In genomic region chr2:182666674-182667320, GRCh38 we compare ENCODE assay signal across 8 cellular contexts. TPM values are rescaled to one million over a fixed set of nuclear protein-coding genes. Genes with fewer than 3 reads are reported as not detected.
DNase-seq lines count a peak whose midpoint lies in the region; ATAC-seq and TF ChIP-seq lines count a peak whose summit lies in the region.

No MANE protein-coding gene starts in this region.

- no peaks in the 10 kb centered on the region for H3K4me1 ChIP-seq in OCI-LY7 (ENCODE audit: insufficient read depth, low read length, poor library complexity, severe bottlenecking)
- no peaks in the 10 kb centered on the region for H3K4me1 ChIP-seq in esophagus squamous epithelium
- H3K4me1 ChIP-seq in tibial artery = no peaks in the 10 kb centered on the region

- no peak overlapping the region for H2AFZ ChIP-seq in OCI-LY7 (ENCODE audit: low read length)

- H3K9me3 ChIP-seq in OCI-LY7 (ENCODE audit: low read length) (no peaks in the 10 kb centered on the region), esophagus squamous epithelium (no peaks in the 10 kb centered on the region), tibial artery (no peaks in the 10 kb centered on the region)

- H4K20me1 ChIP-seq in OCI-LY7 (ENCODE audit: insufficient read depth, low read length) = no peaks in the 10 kb centered on the region

- intact Hi-C loops in OCI-LY7 (cut with micrococcal nuclease; ENCODE audit: unreplicated experiment) (loop anchor here (2.0 to 5.0 kb wide), 2 partner anchors 51 to 314 kb away; partner anchors contain the start of gene DNAJC10), esophagus squamous epithelium (cut with DNase I) (no loop called here), tibial artery (cut with DNase I; ENCODE audit: low total_unique reads) (no loop called here)

- CTCF ChIA-PET in OCI-LY7 (lab: Charles Lee; ENCODE audit: unreplicated experiment) = interaction anchor here (1.0 kb wide), 1 partner anchor 15 kb away, joined by 3 read pairs; no protein-coding TSS in a partner anchor

- H3K36me3 ChIP-seq in OCI-LY7 (ENCODE audit: insufficient read depth, low read length) (no peaks in the 10 kb centered on the region), esophagus squamous epithelium (no peaks in the 10 kb centered on the region), tibial artery (no peaks in the 10 kb centered on the region)

- H3K27ac ChIP-seq in OCI-LY7 (ENCODE audit: low read depth, low read length, poor library complexity, severe bottlenecking) (no peak overlapping the region), esophagus squamous epithelium (no peak overlapping the region), tibial artery (no peak overlapping the region)

- no peak overlapping the region for H3K4me3 ChIP-seq in OCI-LY7 (ENCODE audit: low read depth, low read length, poor library complexity, severe bottlenecking)
- no peak overlapping the region for H3K4me3 ChIP-seq in esophagus squamous epithelium
- no peak overlapping the region for H3K4me3 ChIP-seq in tibial artery

- no peak overlapping the region for H3K4me2 ChIP-seq in OCI-LY7 (ENCODE audit: low read length)

- no peaks in the 10 kb centered on the region for H3K27me3 ChIP-seq in esophagus squamous epithelium
- no peaks in the 10 kb centered on the region for H3K27me3 ChIP-seq in tibial artery

- ATAC-seq in GM18868 (IDR thresholded peaks at IDR 0.05; ENCODE audit: unreplicated experiment) (peak; percentile 87), HG02970 (IDR thresholded peaks at IDR 0.05; ENCODE audit: low FRiP score, unreplicated experiment) (peak; percentile 77)

- POLR2A ChIA-PET in OCI-LY7 (lab: Charles Lee) = interaction anchor here (1.0 to 1.9 kb wide), 4 partner anchors 8 to 313 kb away, joined by 3 to 7 read pairs (median 4); no protein-coding TSS in a partner anchor

- peak; percentile 25 for DNase-seq in DMS79 treated with DMSO at 0.1 percent for 48 hours (lab: John Stamatoyannopoulos, UW)
- DNase-seq in DMS79 (lab: John Stamatoyannopoulos, UW) = no peak
- DNase-seq in OCI-LY7 (ENCODE audit: low spot score) = peak; percentile 52
- no peak for DNase-seq in esophagus squamous epithelium (lab: John Stamatoyannopoulos, UW)
- no peak for DNase-seq in tibial artery
- DNase-seq in amygdala (lab: John Stamatoyannopoulos, UW) = no peak

- 64 to 80% methylated on average over 1 of the region's 1 CpG for WGBS in esophagus squamous epithelium, 2 donors

- TF ChIP-seq POLR2A in esophagus squamous epithelium (IDR thresholded peaks at IDR 0.05) = no peak

- no peaks in the 10 kb centered on the region for H3K9me2 ChIP-seq in OCI-LY7 (ENCODE audit: insufficient read depth, low read length)

- TF ChIP-seq CTCF in OCI-LY7 (conservative IDR thresholded peaks at IDR 0.05; ENCODE audit: low read length) (peak; percentile 86), esophagus squamous epithelium (IDR thresholded peaks at IDR 0.05) (peak in 5 of 6 experiments; percentile 20 to 42 (median 24)), tibial artery (IDR thresholded peaks at IDR 0.05) (peak; percentile 30 to 37)

- no TSS peak for BruUV-seq in OCI-LY7 (replicated peaks; lab: Mats Ljungman, UMichigan)

- H3K79me2 ChIP-seq in OCI-LY7 (ENCODE audit: insufficient read depth, low read depth, low read length) = no peaks in the 10 kb centered on the region

RNA-seq across cellular contexts. Expression of gene DNAJC10, which starts 49.3 kb away (rescaled TPM):
- total RNA-seq in OCI-LY7 (2014; rRNA removed; shearing (Covaris generic)) = 117 and 151 TPM in 2 replicates
- total RNA-seq in OCI-LY7 (2022) (226 and 227 TPM in 2 replicates), esophagus squamous epithelium (10 to 100 TPM; 26.0 to 46.0 (median 32.3) TPM)

Comparison
In these comparisons a context has a peak if more than half of its experiments do, and no peak if none do; other contexts are left out.
1. DNase-seq: peak in DMS79 treated with DMSO at 0.1 percent for 48 hours (single experiment) and OCI-LY7 (single experiment); none in DMS79 (single experiment), esophagus squamous epithelium (single experiment), tibial artery (0 of 2) and amygdala (0 of 56).
2. CTCF ChIP-seq: peak in every context shown above with its lines; median percentile 86 in OCI-LY7; 34 in tibial artery; 24 in esophagus squamous epithelium.